Comparison of ENCODE assay signal across 8 cellular contexts in the genomic region with DNA sequence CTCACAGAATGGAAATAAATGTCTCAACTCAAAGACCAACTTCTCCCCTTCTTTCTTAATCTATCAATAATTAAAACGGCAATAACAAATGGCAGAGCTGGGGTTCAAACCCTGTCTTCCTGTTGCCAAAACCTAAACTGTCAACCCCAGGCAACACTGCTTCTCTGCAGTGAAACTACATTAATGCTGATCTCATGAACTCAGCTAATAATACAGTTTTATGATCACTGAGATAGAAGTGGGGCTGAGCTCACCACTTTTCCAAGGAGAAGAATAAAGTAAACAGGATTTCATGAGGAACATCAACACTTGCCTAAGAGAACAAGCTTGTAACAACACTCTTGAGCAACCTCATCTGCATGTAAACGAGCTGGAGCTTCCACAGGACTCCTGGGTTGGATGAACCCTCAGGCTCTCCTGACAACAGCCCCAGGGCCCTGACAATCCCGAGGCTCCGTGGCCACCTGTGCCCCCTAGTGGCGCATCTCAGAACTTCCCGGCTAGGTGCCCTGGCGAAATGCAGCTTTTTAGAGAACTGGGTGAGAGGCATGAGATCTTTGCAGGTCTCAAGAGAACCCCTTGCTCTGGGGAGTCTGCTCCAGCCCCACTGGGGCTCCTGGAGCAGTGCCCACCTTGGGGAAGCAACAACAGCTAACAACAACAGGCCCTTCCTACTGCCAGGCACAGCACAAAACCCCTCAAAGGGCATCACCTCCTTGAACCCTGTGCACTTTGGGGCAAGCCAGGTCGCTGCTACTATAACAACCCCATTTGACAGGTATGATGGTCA.
DNase-seq lines count a peak whose midpoint lies in the region; ATAC-seq and TF ChIP-seq lines count a peak whose summit lies in the region.

No MANE protein-coding gene starts in this region.

- H3K79me2 ChIP-seq in neural cell (replicated peaks; ENCODE audit: insufficient read depth, low read length): no peaks in the 10 kb centered on the region

- ATAC-seq in GM18861 (IDR thresholded peaks at IDR 0.05; ENCODE audit: unreplicated experiment) (peak; percentile 66), HG03439 (IDR thresholded peaks at IDR 0.05; ENCODE audit: unreplicated experiment) (peak; percentile 53)
- peak; percentile 87 for ATAC-seq in stimulated activated naive CD8-positive, alpha-beta T cell treated with anti-CD3 and anti-CD28 coated beads, Interleukin-15, amount 100 ng/mL, for 72 hours

- no peaks in the 10 kb centered on the region for H3K27me3 Mint-ChIP-seq in activated T-cell treated with anti-CD3 and anti-CD28 coated beads, Interleukin-2, amount 50 U/mL, for 24 hours
- peaks cover 6% of the 10 kb centered on the region for H3K27me3 Mint-ChIP-seq in stimulated activated naive CD8-positive, alpha-beta T cell treated with anti-CD3 and anti-CD28 coated beads, Interleukin-15, amount 100 ng/mL, for 72 hours

- H3K27ac Mint-ChIP-seq in activated T-cell treated with anti-CD3 and anti-CD28 coated beads, Interleukin-2, amount 50 U/mL, for 24 hours: no peak overlapping the region
- no peak overlapping the region for H3K27ac Mint-ChIP-seq in stimulated activated naive CD8-positive, alpha-beta T cell treated with anti-CD3 and anti-CD28 coated beads, Interleukin-15, amount 100 ng/mL, for 72 hours

- no peaks in the 10 kb centered on the region for H3K36me3 Mint-ChIP-seq in activated T-cell treated with anti-CD3 and anti-CD28 coated beads, Interleukin-2, amount 50 U/mL, for 24 hours (ENCODE audit: low read depth)

- DNase-seq in AG09309 (ENCODE audit: low read depth) (peak; percentile 63), OCI-M2 (lab: John Stamatoyannopoulos, UW; ENCODE audit: unreplicated experiment) (peak; percentile 46), fibroblast of gingiva (ENCODE audit: low read depth) (peak; percentile 95)
- peak; percentile 86 for DNase-seq in activated T-cell treated with anti-CD3 and anti-CD28 coated beads, Interleukin-2, amount 50 U/mL, for 24 hours
- DNase-seq in stimulated activated naive CD8-positive, alpha-beta T cell treated with anti-CD3 and anti-CD28 coated beads, Interleukin-15, amount 100 ng/mL, for 72 hours: peak; percentile 70 to 73

- TF ChIP-seq RAD21 in neural cell (conservative IDR thresholded peaks at IDR 0.05): peak; percentile 65

- H3K4me1 Mint-ChIP-seq in activated T-cell treated with anti-CD3 and anti-CD28 coated beads, Interleukin-2, amount 50 U/mL, for 24 hours (ENCODE audit: low read depth): peaks cover under 1% of the 10 kb centered on the region
- peaks cover 7% of the 10 kb centered on the region for H3K4me1 Mint-ChIP-seq in stimulated activated naive CD8-positive, alpha-beta T cell treated with anti-CD3 and anti-CD28 coated beads, Interleukin-15, amount 100 ng/mL, for 72 hours

- no peak overlapping the region for H3K27ac ChIP-seq in neural cell (ENCODE audit: low read length)

- H3K4me2 ChIP-seq in neural cell (ENCODE audit: low read length): no peak overlapping the region

- H3K9me3 ChIP-seq in neural cell (ENCODE audit: low read length): no peaks in the 10 kb centered on the region

- H3F3A ChIP-seq in neural cell (ENCODE audit: insufficient read depth, low read length, poor library complexity, severe bottlenecking): no peaks in the 10 kb centered on the region

- no peak overlapping the region for H2AFZ ChIP-seq in neural cell (ENCODE audit: low read depth, low read length)

- no peak overlapping the region for H3K9ac ChIP-seq in neural cell (ENCODE audit: low read length)

- no peak for TF ChIP-seq EP300 in neural cell (conservative IDR thresholded peaks at IDR 0.05; ENCODE audit: poor library complexity, severe bottlenecking)

- H3K4me3 ChIP-seq in AG09309 (ENCODE audit: control insufficient read depth, low read depth, low read length) (no peak overlapping the region), neural cell (ENCODE audit: low read length) (no peak overlapping the region)

- no peaks in the 10 kb centered on the region for H3K36me3 ChIP-seq in neural cell (ENCODE audit: insufficient read depth, low read length)

- peak; percentile 98 for TF ChIP-seq CTCF in AG09309 (IDR thresholded peaks at IDR 0.05; ENCODE audit: control insufficient read depth, insufficient read depth, low read depth, low read length, missing control alignments)
- peak; percentile 73 for TF ChIP-seq CTCF in neural cell (IDR thresholded peaks at IDR 0.05; ENCODE audit: poor library complexity, severe bottlenecking)

- no peaks in the 10 kb centered on the region for H4K20me1 ChIP-seq in neural cell (ENCODE audit: insufficient read depth)

- no peaks in the 10 kb centered on the region for H3K27me3 ChIP-seq in neural cell (ENCODE audit: insufficient read depth, low read depth, low read length)

- no peak overlapping the region for H3K4me3 Mint-ChIP-seq in activated T-cell treated with anti-CD3 and anti-CD28 coated beads, Interleukin-2, amount 50 U/mL, for 24 hours
- H3K4me3 Mint-ChIP-seq in stimulated activated naive CD8-positive, alpha-beta T cell treated with anti-CD3 and anti-CD28 coated beads, Interleukin-15, amount 100 ng/mL, for 72 hours: no peak overlapping the region

- H3K9me2 ChIP-seq in neural cell (ENCODE audit: insufficient read depth, low read length): no peaks in the 10 kb centered on the region

- H3K9me3 Mint-ChIP-seq in activated T-cell treated with anti-CD3 and anti-CD28 coated beads, Interleukin-2, amount 50 U/mL, for 24 hours: no peaks in the 10 kb centered on the region
- no peaks in the 10 kb centered on the region for H3K9me3 Mint-ChIP-seq in stimulated activated naive CD8-positive, alpha-beta T cell treated with anti-CD3 and anti-CD28 coated beads, Interleukin-15, amount 100 ng/mL, for 72 hours

TF ChIP-seq in neural cell, 6 proteins besides CTCF, POLR2A, EP300 and RAD21:
- TF ChIP-seq SMC3 (conservative IDR thresholded peaks at IDR 0.05; ENCODE audit: poor library complexity): peak; percentile 62
- no peak for TF ChIP-seq POLR2AphosphoS5 (IDR thresholded peaks at IDR 0.05)
- no peak for TF ChIP-seq EZH2 (IDR thresholded peaks at IDR 0.05; ENCODE audit: borderline replicate concordance, insufficient read depth, low read length, poor library complexity, severe bottlenecking)
- no peak for TF ChIP-seq TAF1 (IDR thresholded peaks at IDR 0.05; ENCODE audit: low read depth)
- no peak for TF ChIP-seq REST (IDR thresholded peaks at IDR 0.05; ENCODE audit: borderline replicate concordance)
- TF ChIP-seq MXI1 (conservative IDR thresholded peaks at IDR 0.05; ENCODE audit: poor library complexity, severe bottlenecking): no peak
